In the genomic region with DNA sequence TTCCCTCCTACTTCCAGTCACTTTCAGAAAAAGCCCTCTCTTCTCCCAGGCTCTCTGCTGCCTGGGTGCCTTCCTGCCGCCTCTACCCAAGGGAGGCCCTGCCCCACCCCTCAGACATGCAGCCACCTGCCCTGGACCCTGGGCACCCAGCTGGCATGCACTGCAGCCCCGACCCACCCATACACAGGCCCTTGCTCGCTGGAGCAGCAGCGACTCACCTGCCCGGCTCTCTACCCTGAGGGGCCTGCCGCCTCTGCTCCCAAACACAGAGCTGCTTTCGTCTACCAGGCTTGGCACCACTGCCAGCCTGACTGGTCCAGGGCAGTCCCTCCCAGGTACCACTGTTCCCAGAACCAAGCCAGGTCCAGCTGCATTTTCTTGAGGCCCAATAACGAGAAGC, we compare ENCODE assay signal across 15 cellular contexts. TPM values are rescaled to one million over a fixed set of nuclear protein-coding genes. Genes with fewer than 3 reads are reported as not detected.
DNase-seq lines count a peak whose midpoint lies in the region; ATAC-seq and TF ChIP-seq lines count a peak whose summit lies in the region.
"Had no signal": no experiment of that assay in that cellular context is flagged by ENCODE, and none has a peak within 500 bp of the region (broad histone marks: within the 10 kb centered on the region; RNA-seq: fewer than 3 reads in every experiment).

No MANE protein-coding gene starts in this region.

- H3K36me3 Mint-ChIP-seq in WTC11 (0 out of 2 replicates have a peak, but pooled peaks cover 2% of the 10 kb centered on the region), progenitor cell of endocrine pancreas (ENCODE audit: insufficient read depth) (peaks cover 2% of the 10 kb centered on the region)

- H3K4me3 Mint-ChIP-seq in WTC11 (no peak overlapping the region), progenitor cell of endocrine pancreas (ENCODE audit: low read depth) (no peak overlapping the region)
- H3K4me3 Mint-ChIP-seq: CD8-positive, alpha-beta memory T cell had no signal

- peak overlapping the region; percentile 73; the same call in 1 of the 2 replicates for H3K27ac Mint-ChIP-seq in WTC11
- peak overlapping the region; percentile 2 for H3K27ac Mint-ChIP-seq in progenitor cell of endocrine pancreas

- H3K9me3 Mint-ChIP-seq in WTC11 (no peaks in the 10 kb centered on the region), progenitor cell of endocrine pancreas (ENCODE audit: low read depth) (no peaks in the 10 kb centered on the region)
- H3K9me3 Mint-ChIP-seq: CD8-positive, alpha-beta memory T cell had no signal

- ATAC-seq in WTC11, result no peak
- no peak for ATAC-seq in left lobe of liver
- ATAC-seq: Panc1 had no signal

- H3K4me1 Mint-ChIP-seq in WTC11 (no peaks in the 10 kb centered on the region), progenitor cell of endocrine pancreas (ENCODE audit: low read depth) (no peaks in the 10 kb centered on the region)
- H3K4me1 Mint-ChIP-seq: CD8-positive, alpha-beta memory T cell had no signal

- H3K27me3 Mint-ChIP-seq in WTC11 (ENCODE audit: low read depth), result no peaks in the 10 kb centered on the region
- H3K27me3 Mint-ChIP-seq in progenitor cell of endocrine pancreas, result no peaks in the 10 kb centered on the region
- H3K27me3 Mint-ChIP-seq: CD8-positive, alpha-beta memory T cell had no signal

- TF ChIP-seq CTCF in WTC11 (IDR thresholded peaks at IDR 0.05) (no peak), progenitor cell of endocrine pancreas (IDR thresholded peaks at IDR 0.05; ENCODE audit: unreplicated experiment) (no peak)

- DNase-seq in NCI-H2171 treated with DMSO at 0.1 percent for 48 hours (lab: John Stamatoyannopoulos, UW) (peak; percentile 50), WTC11 (ENCODE audit: low spot score) (no peak), epithelial cell of prostate (ENCODE audit: low read depth, low spot score) (no peak), progenitor cell of endocrine pancreas (ENCODE audit: low spot score, unreplicated experiment) (no peak), retina (no peak), left lobe of liver (ENCODE audit: low spot score) (no peak)
- no peak for DNase-seq in stimulated activated CD4-positive, alpha-beta T cell treated with anti-CD3 and anti-CD28 coated beads, Interleukin-4, amount 100 ng/mL, for 1 hour
- DNase-seq: BE2C; CD8-positive, alpha-beta memory T cell; GOT3; NCI-H1694; NCI-H2107; SHP77 treated with DMSO at 0.1 percent for 48 hours had no signal

- POLR2A ChIA-PET in WTC11 (lab: Charles Lee), result no interaction called here

- H3K27ac ChIP-seq in epithelial cell of prostate, result peak overlapping the region; percentile 54

- CTCF ChIA-PET in WTC11 (lab: Charles Lee), result no interaction called here

TF ChIP-seq in WTC11, 78 proteins besides CTCF, POLR2A, EP300 and RAD21 (continues in another document):
- TF ChIP-seq KAT7 (CRISPR knock-in tag; IDR thresholded peaks at IDR 0.05; ENCODE audit: borderline replicate concordance) (no peak), SOX15 (CRISPR knock-in tag; IDR thresholded peaks at IDR 0.05) (no peak), ZNF138 (CRISPR knock-in tag; conservative IDR thresholded peaks at IDR 0.05) (no peak), JAZF1 (CRISPR knock-in tag; IDR thresholded peaks at IDR 0.05) (no peak), EMX1 (CRISPR knock-in tag; IDR thresholded peaks at IDR 0.05) (no peak), ZNF416 (CRISPR knock-in tag; IDR thresholded peaks at IDR 0.05) (no peak), CREM (CRISPR knock-in tag; IDR thresholded peaks at IDR 0.05) (no peak), TEAD4 (CRISPR knock-in tag; IDR thresholded peaks at IDR 0.05) (no peak), GRHL2 (CRISPR knock-in tag; IDR thresholded peaks at IDR 0.05; ENCODE audit: insufficient replicate concordance, severe bottlenecking) (no peak), SP1 (CRISPR knock-in tag; conservative IDR thresholded peaks at IDR 0.05) (no peak), PRRX2 (CRISPR knock-in tag; IDR thresholded peaks at IDR 0.05) (no peak), CBFB (CRISPR knock-in tag; IDR thresholded peaks at IDR 0.05; ENCODE audit: low read depth) (no peak)
- TF ChIP-seq, protein P1, sequence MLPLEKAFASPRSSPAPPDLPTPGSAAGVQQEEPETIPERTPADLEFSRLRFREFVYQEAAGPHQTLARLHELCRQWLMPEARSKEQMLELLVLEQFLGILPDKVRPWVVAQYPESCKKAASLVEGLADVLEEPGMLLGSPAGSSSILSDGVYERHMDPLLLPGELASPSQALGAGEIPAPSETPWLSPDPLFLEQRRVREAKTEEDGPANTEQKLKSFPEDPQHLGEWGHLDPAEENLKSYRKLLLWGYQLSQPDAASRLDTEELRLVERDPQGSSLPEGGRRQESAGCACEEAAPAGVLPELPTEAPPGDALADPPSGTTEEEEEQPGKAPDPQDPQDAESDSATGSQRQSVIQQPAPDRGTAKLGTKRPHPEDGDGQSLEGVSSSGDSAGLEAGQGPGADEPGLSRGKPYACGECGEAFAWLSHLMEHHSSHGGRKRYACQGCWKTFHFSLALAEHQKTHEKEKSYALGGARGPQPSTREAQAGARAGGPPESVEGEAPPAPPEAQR (CRISPR knock-in tag; IDR thresholded peaks at IDR 0.05), result no peak
- TF ChIP-seq, protein P2, sequence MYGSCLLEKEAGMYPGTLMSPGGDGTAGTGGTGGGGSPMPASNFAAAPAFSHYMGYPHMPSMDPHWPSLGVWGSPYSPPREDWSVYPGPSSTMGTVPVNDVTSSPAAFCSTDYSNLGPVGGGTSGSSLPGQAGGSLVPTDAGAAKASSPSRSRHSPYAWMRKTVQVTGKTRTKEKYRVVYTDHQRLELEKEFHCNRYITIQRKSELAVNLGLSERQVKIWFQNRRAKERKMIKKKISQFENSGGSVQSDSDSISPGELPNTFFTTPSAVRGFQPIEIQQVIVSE (CRISPR knock-in tag; IDR thresholded peaks at IDR 0.05; ENCODE audit: borderline replicate concordance), result no peak
- TF ChIP-seq, protein P3, sequence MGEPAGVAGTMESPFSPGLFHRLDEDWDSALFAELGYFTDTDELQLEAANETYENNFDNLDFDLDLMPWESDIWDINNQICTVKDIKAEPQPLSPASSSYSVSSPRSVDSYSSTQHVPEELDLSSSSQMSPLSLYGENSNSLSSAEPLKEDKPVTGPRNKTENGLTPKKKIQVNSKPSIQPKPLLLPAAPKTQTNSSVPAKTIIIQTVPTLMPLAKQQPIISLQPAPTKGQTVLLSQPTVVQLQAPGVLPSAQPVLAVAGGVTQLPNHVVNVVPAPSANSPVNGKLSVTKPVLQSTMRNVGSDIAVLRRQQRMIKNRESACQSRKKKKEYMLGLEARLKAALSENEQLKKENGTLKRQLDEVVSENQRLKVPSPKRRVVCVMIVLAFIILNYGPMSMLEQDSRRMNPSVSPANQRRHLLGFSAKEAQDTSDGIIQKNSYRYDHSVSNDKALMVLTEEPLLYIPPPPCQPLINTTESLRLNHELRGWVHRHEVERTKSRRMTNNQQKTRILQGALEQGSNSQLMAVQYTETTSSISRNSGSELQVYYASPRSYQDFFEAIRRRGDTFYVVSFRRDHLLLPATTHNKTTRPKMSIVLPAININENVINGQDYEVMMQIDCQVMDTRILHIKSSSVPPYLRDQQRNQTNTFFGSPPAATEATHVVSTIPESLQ (CRISPR knock-in tag; IDR thresholded peaks at IDR 0.05), result no peak
- TF ChIP-seq, protein P4, sequence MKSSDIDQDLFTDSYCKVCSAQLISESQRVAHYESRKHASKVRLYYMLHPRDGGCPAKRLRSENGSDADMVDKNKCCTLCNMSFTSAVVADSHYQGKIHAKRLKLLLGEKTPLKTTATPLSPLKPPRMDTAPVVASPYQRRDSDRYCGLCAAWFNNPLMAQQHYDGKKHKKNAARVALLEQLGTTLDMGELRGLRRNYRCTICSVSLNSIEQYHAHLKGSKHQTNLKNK (CRISPR knock-in tag; IDR thresholded peaks at IDR 0.05), result no peak
- TF ChIP-seq, protein P5, sequence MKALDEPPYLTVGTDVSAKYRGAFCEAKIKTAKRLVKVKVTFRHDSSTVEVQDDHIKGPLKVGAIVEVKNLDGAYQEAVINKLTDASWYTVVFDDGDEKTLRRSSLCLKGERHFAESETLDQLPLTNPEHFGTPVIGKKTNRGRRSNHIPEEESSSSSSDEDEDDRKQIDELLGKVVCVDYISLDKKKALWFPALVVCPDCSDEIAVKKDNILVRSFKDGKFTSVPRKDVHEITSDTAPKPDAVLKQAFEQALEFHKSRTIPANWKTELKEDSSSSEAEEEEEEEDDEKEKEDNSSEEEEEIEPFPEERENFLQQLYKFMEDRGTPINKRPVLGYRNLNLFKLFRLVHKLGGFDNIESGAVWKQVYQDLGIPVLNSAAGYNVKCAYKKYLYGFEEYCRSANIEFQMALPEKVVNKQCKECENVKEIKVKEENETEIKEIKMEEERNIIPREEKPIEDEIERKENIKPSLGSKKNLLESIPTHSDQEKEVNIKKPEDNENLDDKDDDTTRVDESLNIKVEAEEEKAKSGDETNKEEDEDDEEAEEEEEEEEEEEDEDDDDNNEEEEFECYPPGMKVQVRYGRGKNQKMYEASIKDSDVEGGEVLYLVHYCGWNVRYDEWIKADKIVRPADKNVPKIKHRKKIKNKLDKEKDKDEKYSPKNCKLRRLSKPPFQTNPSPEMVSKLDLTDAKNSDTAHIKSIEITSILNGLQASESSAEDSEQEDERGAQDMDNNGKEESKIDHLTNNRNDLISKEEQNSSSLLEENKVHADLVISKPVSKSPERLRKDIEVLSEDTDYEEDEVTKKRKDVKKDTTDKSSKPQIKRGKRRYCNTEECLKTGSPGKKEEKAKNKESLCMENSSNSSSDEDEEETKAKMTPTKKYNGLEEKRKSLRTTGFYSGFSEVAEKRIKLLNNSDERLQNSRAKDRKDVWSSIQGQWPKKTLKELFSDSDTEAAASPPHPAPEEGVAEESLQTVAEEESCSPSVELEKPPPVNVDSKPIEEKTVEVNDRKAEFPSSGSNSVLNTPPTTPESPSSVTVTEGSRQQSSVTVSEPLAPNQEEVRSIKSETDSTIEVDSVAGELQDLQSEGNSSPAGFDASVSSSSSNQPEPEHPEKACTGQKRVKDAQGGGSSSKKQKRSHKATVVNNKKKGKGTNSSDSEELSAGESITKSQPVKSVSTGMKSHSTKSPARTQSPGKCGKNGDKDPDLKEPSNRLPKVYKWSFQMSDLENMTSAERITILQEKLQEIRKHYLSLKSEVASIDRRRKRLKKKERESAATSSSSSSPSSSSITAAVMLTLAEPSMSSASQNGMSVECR (CRISPR knock-in tag; IDR thresholded peaks at IDR 0.05; ENCODE audit: borderline replicate concordance), result no peak

RNA-seq across cellular contexts. Expression of a gene that starts 1.2 kb away (rescaled TPM):
- total RNA-seq in WTC11 (2021) (not detected in 3 replicates), progenitor cell of endocrine pancreas (not detected in 2 replicates), left lobe of liver (not detected)
- total RNA-seq: CD8-positive, alpha-beta memory T cell; NCI-H460 had no signal

RNA-seq across cellular contexts. Expression of a gene that starts 7.7 kb away (rescaled TPM):
- total RNA-seq in WTC11 (2021) (56.8 to 64.2 TPM (median 60.3 TPM) in 3 replicates), progenitor cell of endocrine pancreas (87.1 and 89.1 TPM in 2 replicates), left lobe of liver (30.5 TPM)

RNA-seq across cellular contexts. Expression of a gene that starts 14.6 kb away (rescaled TPM):
- 18.0 to 19.3 TPM (median 18.3 TPM) in 3 replicates for total RNA-seq in WTC11 (2021)
- total RNA-seq in progenitor cell of endocrine pancreas, result 18.7 and 20.4 TPM in 2 replicates
- 5.2 TPM for total RNA-seq in left lobe of liver

RNA-seq across cellular contexts. Expression of a gene that starts 20.2 kb away (rescaled TPM):
- total RNA-seq in WTC11 (2021) (0.44 to 0.68 TPM in 2 of 3 replicates, not detected in the other), progenitor cell of endocrine pancreas (not detected in 2 replicates), left lobe of liver (not detected)
- total RNA-seq: CD8-positive, alpha-beta memory T cell; NCI-H460 had no signal

RNA-seq across cellular contexts. Expression of a gene that starts 48.7 kb away (rescaled TPM):
- total RNA-seq in WTC11 (2021), result 201 to 213 TPM (median 204 TPM) in 3 replicates
- total RNA-seq in progenitor cell of endocrine pancreas, result 99.8 and 111 TPM in 2 replicates
- 152 TPM for total RNA-seq in left lobe of liver
